Comparison of ENCODE assay signal across 7 cellular contexts in the genomic region with DNA sequence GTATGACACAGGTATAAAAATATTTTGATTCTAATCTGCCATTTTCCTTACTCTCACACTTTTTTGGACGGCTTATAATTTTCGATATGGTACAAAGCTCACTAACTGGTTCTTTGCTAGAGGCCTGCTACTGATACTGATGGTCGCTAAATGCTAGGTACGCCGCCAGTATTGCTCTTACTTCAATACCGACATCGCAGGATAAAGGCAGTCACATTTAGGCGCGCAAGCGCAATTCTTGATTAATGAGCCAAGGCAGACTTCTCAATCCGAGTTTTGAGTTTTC. TPM values are rescaled to one million over a fixed set of nuclear protein-coding genes. Genes with fewer than 3 reads are reported as not detected.
DNase-seq lines count a peak whose midpoint lies in the region; ATAC-seq and TF ChIP-seq lines count a peak whose summit lies in the region.

No MANE protein-coding gene starts in this region.

- H3K36me3 ChIP-seq in Loucy (ENCODE audit: insufficient read depth, low read length) = no peaks in the 10 kb centered on the region
- H3K36me3 ChIP-seq in mammary epithelial cell (ENCODE audit: insufficient read depth, low read length) = no peaks in the 10 kb centered on the region
- H3K36me3 ChIP-seq in upper lobe of right lung = peaks cover 6% of the 10 kb centered on the region

- in situ Hi-C loops in mammary epithelial cell (cut with MboI; ENCODE audit: low sequenced_read_pairs in 2 of 2) = no loop called here

- CTCF ChIA-PET in mammary epithelial cell (lab: Charles Lee; ENCODE audit: low non-redundant PET) = no interaction called here

- H3K27ac ChIP-seq in mammary epithelial cell (ENCODE audit: insufficient read depth, low read depth, low read length) = peak overlapping the region; percentile 84
- H3K27ac ChIP-seq in upper lobe of right lung = peak overlapping the region; percentile 94

- H4K20me1 ChIP-seq in Loucy (ENCODE audit: insufficient read depth, low read length, poor library complexity, severe bottlenecking) (peaks cover 42% of the 10 kb centered on the region), mammary epithelial cell (ENCODE audit: insufficient read depth, low read length) (no peaks in the 10 kb centered on the region)

- H3K9me3 ChIP-seq in Loucy (ENCODE audit: insufficient read depth, low read depth, low read length) (no peaks in the 10 kb centered on the region), mammary epithelial cell (replicated peaks; ENCODE audit: insufficient read depth, low read length) (no peaks in the 10 kb centered on the region), upper lobe of right lung (no peaks in the 10 kb centered on the region)

- no peaks in the 10 kb centered on the region for H3F3A ChIP-seq in Loucy (ENCODE audit: low read depth)

- peak overlapping the region; percentile 91 for H2AFZ ChIP-seq in Loucy (ENCODE audit: low read length)
- H2AFZ ChIP-seq in mammary epithelial cell (ENCODE audit: low read depth, low read length) = peak overlapping the region; percentile 88

- H3K9ac ChIP-seq in Loucy (ENCODE audit: low read depth, low read length, poor library complexity, severe bottlenecking) (peak overlapping the region; percentile 84), mammary epithelial cell (ENCODE audit: insufficient read depth, low read length) (peak overlapping the region; percentile 88)

- peak; percentile 24 for ATAC-seq in GM18517 (IDR thresholded peaks at IDR 0.05; ENCODE audit: unreplicated experiment)
- peak; percentile 16 for ATAC-seq in GM21825 (IDR thresholded peaks at IDR 0.05; ENCODE audit: unreplicated experiment)
- ATAC-seq in upper lobe of right lung = peak; percentile 2

- 0% methylated on average over 9 of the region's 11 CpGs for WGBS in mammary epithelial cell (ENCODE audit: low coverage, missing lambda C conversion rate)

- TSS peak; percentile 90 for BruUV-seq in mammary epithelial cell (replicated peaks; lab: Mats Ljungman, UMichigan)

- TF ChIP-seq CTCF in Loucy (conservative IDR thresholded peaks at IDR 0.05; ENCODE audit: low read length) (no peak), mammary epithelial cell (conservative IDR thresholded peaks at IDR 0.05 in 1 of 2, IDR thresholded peaks at IDR 0.05 in 1 of 2; ENCODE audit: extremely low read depth in 1 of 2, insufficient read depth in 1 of 2, low read depth in 1 of 2, low read length in 2 of 2) (no peak), upper lobe of right lung (IDR thresholded peaks at IDR 0.05) (no peak)

- H3K4me2 ChIP-seq in Loucy (ENCODE audit: low read depth, low read length, poor library complexity, severe bottlenecking) (peak overlapping the region; percentile 72), mammary epithelial cell (ENCODE audit: insufficient read depth, low read depth, low read length) (peak overlapping the region; percentile 95)

- no peaks in the 10 kb centered on the region for H3K9me2 ChIP-seq in Loucy (replicated peaks; ENCODE audit: low read depth, low read length)

- intact Hi-C loops in mammary epithelial cell (cut with micrococcal nuclease) (loop anchor here (2.0 kb wide), 1 partner anchor 199 kb away; no protein-coding TSS in a partner anchor), upper lobe of right lung (cut with DNase I) (no loop called here)

- H3K4me1 ChIP-seq in Loucy (ENCODE audit: insufficient read depth, low read length, poor library complexity, severe bottlenecking) = peaks cover 44% of the 10 kb centered on the region
- H3K4me1 ChIP-seq in mammary epithelial cell (ENCODE audit: insufficient read depth, low read length) = peaks cover 9% of the 10 kb centered on the region
- H3K4me1 ChIP-seq in upper lobe of right lung = peaks cover 22% of the 10 kb centered on the region

- peak overlapping the region; percentile 83 for H3K4me3 ChIP-seq in Loucy (ENCODE audit: low read length, poor library complexity, severe bottlenecking)
- peak overlapping the region; percentile 70 to 75 (median 71) for H3K4me3 ChIP-seq in mammary epithelial cell (replicated peaks in 1 of 3; ENCODE audit: insufficient read depth in 1 of 3, low read depth in 2 of 3, low read length in 3 of 3)
- H3K4me3 ChIP-seq in upper lobe of right lung = peak overlapping the region; percentile 87

- peaks cover 61% of the 10 kb centered on the region for H3K79me2 ChIP-seq in Loucy (ENCODE audit: insufficient read depth, low read length)
- H3K79me2 ChIP-seq in mammary epithelial cell (ENCODE audit: insufficient read depth, low read length) = peaks cover 46% of the 10 kb centered on the region

- dilution Hi-C loops in mammary epithelial cell (cut with HindIII; ENCODE audit: low sequenced_read_pairs) = no loop called here

- H3K27me3 ChIP-seq in Loucy (ENCODE audit: insufficient read depth, low read length, poor library complexity, severe bottlenecking) (no peaks in the 10 kb centered on the region), mammary epithelial cell (ENCODE audit: insufficient read depth, low read length) (no peaks in the 10 kb centered on the region), upper lobe of right lung (no peaks in the 10 kb centered on the region)

- DNase-seq in mammary epithelial cell = no peak
- peak; percentile 70 for DNase-seq in medulla oblongata (ENCODE audit: extremely low spot score)
- DNase-seq in upper lobe of right lung = no peak
- no peak for DNase-seq in cerebellar nuclear complex (lab: John Stamatoyannopoulos, UW)

RNA-seq across cellular contexts. Expression of gene USP38, which starts 0.6 kb away (rescaled TPM):
- total RNA-seq in mammary epithelial cell = 10 to 100 TPM; 18.3 to 37.5 TPM
- polyA plus RNA-seq in mammary epithelial cell = 10.2 TPM
- polyA minus RNA-seq in mammary epithelial cell = 17.8 TPM
- 25.7 TPM for total RNA-seq in upper lobe of right lung
